ENCODE assay signal across 9 cellular contexts in the genomic region with DNA sequence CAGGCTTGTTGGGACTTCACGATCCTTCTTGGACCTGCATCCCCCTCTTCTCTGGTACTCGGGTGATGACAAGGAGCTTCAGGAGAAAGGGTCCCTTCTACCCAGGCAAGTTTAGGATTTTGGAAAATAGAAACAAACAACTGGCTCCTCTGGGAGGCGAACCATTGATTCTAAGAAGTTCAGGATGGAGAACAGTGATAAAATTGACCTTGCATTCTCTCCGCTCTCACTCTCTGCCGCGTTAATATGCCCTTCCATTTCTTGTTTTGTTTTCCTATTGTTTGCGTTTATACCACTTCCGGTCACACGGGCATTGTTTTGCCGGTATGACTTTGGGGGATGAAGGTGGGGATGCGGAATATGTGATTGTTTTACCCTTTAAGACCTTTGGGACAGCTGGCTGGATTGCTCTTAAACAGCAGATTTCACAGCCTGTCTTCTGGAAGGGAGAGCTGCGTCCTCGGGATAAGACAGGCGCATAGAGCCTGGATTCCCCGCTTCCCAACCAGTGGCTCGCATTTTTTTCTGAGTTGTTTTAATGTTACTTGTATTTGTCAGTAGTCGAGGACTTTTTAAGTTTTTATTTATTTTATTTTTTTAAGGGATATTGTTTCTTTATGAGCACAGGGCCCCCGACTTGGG.
DNase-seq lines count a peak whose midpoint lies in the region; ATAC-seq and TF ChIP-seq lines count a peak whose summit lies in the region.
"Had no signal": no experiment of that assay in that cellular context is flagged by ENCODE, and none has a peak within 500 bp of the region (broad histone marks: within the 10 kb centered on the region; RNA-seq: fewer than 3 reads in every experiment).

No MANE protein-coding gene starts in this region.

- no peaks in the 10 kb centered on the region for H3K4me1 ChIP-seq in SJCRH30
- no peaks in the 10 kb centered on the region for H3K4me1 ChIP-seq in smooth muscle cell (ENCODE audit: low read depth)
- H3K4me1 ChIP-seq: BLaER1 treated with 17β-estradiol and CSF1 and Interleukin-3, amounts not matched to agents 10 nM and 100 nM had no signal

- H3K36me3 ChIP-seq in SJCRH30 = no peaks in the 10 kb centered on the region
- H3K36me3 ChIP-seq in smooth muscle cell (ENCODE audit: low read depth) = no peaks in the 10 kb centered on the region
- H3K36me3 ChIP-seq: BLaER1 treated with 17β-estradiol and CSF1 and Interleukin-3, amounts not matched to agents 10 nM and 100 nM had no signal

- no peak overlapping the region for H3K27ac ChIP-seq in SJCRH30
- no peak overlapping the region for H3K27ac ChIP-seq in smooth muscle cell (ENCODE audit: low read depth)
- H3K27ac ChIP-seq: BLaER1 treated with 17β-estradiol and CSF1 and Interleukin-3, amounts not matched to agents 10 nM and 100 nM had no signal

- H3K4me3 ChIP-seq in SJCRH30 (peak overlapping the region; percentile 50), fibroblast of pulmonary artery (replicated peaks; ENCODE audit: low read depth, low read length) (peak overlapping the region; percentile 62), smooth muscle cell (peak overlapping the region; percentile 54)
- H3K4me3 ChIP-seq: BLaER1 treated with 17β-estradiol and CSF1 and Interleukin-3, amounts not matched to agents 10 nM and 100 nM had no signal

- H4K20me1 ChIP-seq in smooth muscle cell (ENCODE audit: low read depth) = no peaks in the 10 kb centered on the region
- H4K20me1 ChIP-seq: BLaER1 treated with 17β-estradiol and CSF1 and Interleukin-3, amounts not matched to agents 10 nM and 100 nM had no signal

- H3K4me1 Mint-ChIP-seq in T-helper 17 cell = peaks cover 6% of the 10 kb centered on the region

- H3K36me3 Mint-ChIP-seq in T-helper 17 cell (ENCODE audit: low read depth) = peaks cover 8% of the 10 kb centered on the region

- H3K9ac ChIP-seq in smooth muscle cell (ENCODE audit: low read depth) = peak overlapping the region; percentile 2
- H3K9ac ChIP-seq: BLaER1 treated with 17β-estradiol and CSF1 and Interleukin-3, amounts not matched to agents 10 nM and 100 nM had no signal

- peak overlapping the region; percentile 80 for H2AFZ ChIP-seq in smooth muscle cell (ENCODE audit: low read depth)

- no peak for ATAC-seq in T-helper 17 cell

- H3K27ac Mint-ChIP-seq in T-helper 17 cell = no peak overlapping the region

- 1% methylated on average over 18 of the region's 18 CpGs for WGBS in smooth muscle cell (ENCODE audit: low lambda C conversion rate)

- no peaks in the 10 kb centered on the region for H3K9me3 ChIP-seq in SJCRH30 (replicated peaks)
- H3K9me3 ChIP-seq in smooth muscle cell (replicated peaks; ENCODE audit: low read depth) = no peaks in the 10 kb centered on the region
- no peaks in the 10 kb centered on the region for H3K9me3 ChIP-seq in T-helper 17 cell (ENCODE audit: control insufficient read depth, low read length, poor library complexity, severe bottlenecking)

- H3K79me2 ChIP-seq in smooth muscle cell (ENCODE audit: low read depth) = no peaks in the 10 kb centered on the region

- DNase-seq in NCI-H82 (lab: John Stamatoyannopoulos, UW) = peak; percentile 29
- no peak for DNase-seq in NCI-H82 treated with DMSO at 0.1 percent for 48 hours (lab: John Stamatoyannopoulos, UW; ENCODE audit: unreplicated experiment)
- DNase-seq in SJCRH30 = peak in 1 of 2 experiments; percentile 17
- DNase-seq in fibroblast of pulmonary artery (ENCODE audit: low read depth) = peak; percentile 47
- DNase-seq in smooth muscle cell (lab: John Stamatoyannopoulos, UW; ENCODE audit: unreplicated experiment) = no peak
- DNase-seq in activated naive CD4-positive, alpha-beta T cell treated with anti-CD3 and anti-CD28 coated beads, Interleukin-2, amount 50 U/mL, for 16 hours = no peak
- DNase-seq in NCI-H226 = no peak
- no peak for DNase-seq in T-helper 17 cell

- TF ChIP-seq CTCF in fibroblast of pulmonary artery (IDR thresholded peaks at IDR 0.05; ENCODE audit: low read length, missing control alignments) (no peak), smooth muscle cell (IDR thresholded peaks at IDR 0.05; ENCODE audit: borderline replicate concordance, insufficient read depth, poor library complexity, severe bottlenecking) (no peak)

- H3K4me2 ChIP-seq in smooth muscle cell = peak overlapping the region; percentile 84
- H3K4me2 ChIP-seq: BLaER1 treated with 17β-estradiol and CSF1 and Interleukin-3, amounts not matched to agents 10 nM and 100 nM had no signal

- H3K4me3 Mint-ChIP-seq in T-helper 17 cell = no peak overlapping the region

- peaks cover 68% of the 10 kb centered on the region for H3K27me3 Mint-ChIP-seq in T-helper 17 cell

- H3K27me3 ChIP-seq in SJCRH30 (no peaks in the 10 kb centered on the region), smooth muscle cell (ENCODE audit: low read depth) (peaks cover 12% of the 10 kb centered on the region)

- no peaks in the 10 kb centered on the region for H3F3A ChIP-seq in smooth muscle cell (ENCODE audit: low read depth)

Comparison
In these comparisons a context has a peak if more than half of its experiments do, and no peak if none do; other contexts are left out.
1. DNase-seq: peak in NCI-H82 (single experiment) and fibroblast of pulmonary artery (single experiment); none in NCI-H82 treated with DMSO at 0.1 percent for 48 hours (single experiment), smooth muscle cell (single experiment), activated naive CD4-positive, alpha-beta T cell treated with anti-CD3 and anti-CD28 coated beads, Interleukin-2, amount 50 U/mL, for 16 hours (single experiment), NCI-H226 (single experiment) and T-helper 17 cell (0 of 3).
2. Peak in every context shown above with its lines, with median percentiles within 50 percentile points of each other: H3K4me3 ChIP-seq.